ENCODE assay signal across 1 cellular context in the genomic region with DNA sequence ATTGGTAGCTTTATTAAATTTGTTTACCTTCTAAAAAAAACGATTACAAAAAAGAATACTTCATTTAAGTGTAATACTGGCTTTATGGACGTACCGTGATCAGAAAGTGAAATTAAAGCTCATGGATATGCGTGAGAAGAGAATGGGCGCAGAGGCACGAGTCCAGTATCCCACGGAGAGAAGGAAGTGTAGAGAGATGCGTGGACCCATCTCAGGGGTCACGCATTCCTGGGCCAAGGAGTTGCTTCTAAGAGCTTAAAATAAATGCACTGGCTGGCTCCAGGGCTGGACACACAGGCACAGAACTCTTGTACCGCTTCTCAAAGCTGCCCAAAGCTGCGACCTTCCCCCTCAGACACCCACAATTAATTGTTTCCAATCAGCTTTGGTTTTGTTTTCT.
TF ChIP-seq lines count a peak whose summit lies in the region.

No MANE protein-coding gene starts in this region.

TF ChIP-seq in IMR-90, 13 proteins besides CTCF, POLR2A, EP300 and RAD21:
- TF ChIP-seq NFE2L2 (IDR thresholded peaks at IDR 0.05; ENCODE audit: low read depth, low read length), result no peak
- no peak for TF ChIP-seq RFX5 (IDR thresholded peaks at IDR 0.05; ENCODE audit: low read depth, low read length)
- TF ChIP-seq, protein P1, sequence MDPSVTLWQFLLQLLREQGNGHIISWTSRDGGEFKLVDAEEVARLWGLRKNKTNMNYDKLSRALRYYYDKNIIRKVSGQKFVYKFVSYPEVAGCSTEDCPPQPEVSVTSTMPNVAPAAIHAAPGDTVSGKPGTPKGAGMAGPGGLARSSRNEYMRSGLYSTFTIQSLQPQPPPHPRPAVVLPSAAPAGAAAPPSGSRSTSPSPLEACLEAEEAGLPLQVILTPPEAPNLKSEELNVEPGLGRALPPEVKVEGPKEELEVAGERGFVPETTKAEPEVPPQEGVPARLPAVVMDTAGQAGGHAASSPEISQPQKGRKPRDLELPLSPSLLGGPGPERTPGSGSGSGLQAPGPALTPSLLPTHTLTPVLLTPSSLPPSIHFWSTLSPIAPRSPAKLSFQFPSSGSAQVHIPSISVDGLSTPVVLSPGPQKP (IDR thresholded peaks at IDR 0.05; ENCODE audit: borderline replicate concordance, low read depth, low read length), result no peak
- no peak for TF ChIP-seq CEBPB (IDR thresholded peaks at IDR 0.05; ENCODE audit: low read depth, low read length)
- TF ChIP-seq SMC3 (IDR thresholded peaks at IDR 0.05; ENCODE audit: low read depth, low read length), result no peak
- TF ChIP-seq, protein P2, sequence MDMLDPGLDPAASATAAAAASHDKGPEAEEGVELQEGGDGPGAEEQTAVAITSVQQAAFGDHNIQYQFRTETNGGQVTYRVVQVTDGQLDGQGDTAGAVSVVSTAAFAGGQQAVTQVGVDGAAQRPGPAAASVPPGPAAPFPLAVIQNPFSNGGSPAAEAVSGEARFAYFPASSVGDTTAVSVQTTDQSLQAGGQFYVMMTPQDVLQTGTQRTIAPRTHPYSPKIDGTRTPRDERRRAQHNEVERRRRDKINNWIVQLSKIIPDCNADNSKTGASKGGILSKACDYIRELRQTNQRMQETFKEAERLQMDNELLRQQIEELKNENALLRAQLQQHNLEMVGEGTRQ (IDR thresholded peaks at IDR 0.05; ENCODE audit: low read depth, low read length), result no peak
- TF ChIP-seq MXI1 (IDR thresholded peaks at IDR 0.05; ENCODE audit: borderline replicate concordance, low read depth, low read length), result no peak
- no peak for TF ChIP-seq MAFK (IDR thresholded peaks at IDR 0.05; ENCODE audit: low read depth, low read length)
- no peak for TF ChIP-seq CHD1 (IDR thresholded peaks at IDR 0.05; ENCODE audit: low read depth, low read length)
- no peak for TF ChIP-seq RCOR1 (IDR thresholded peaks at IDR 0.05; ENCODE audit: insufficient replicate concordance, low read length)
- no peak for TF ChIP-seq BHLHE40 (IDR thresholded peaks at IDR 0.05; ENCODE audit: low read depth, low read length)
- TF ChIP-seq FOS (IDR thresholded peaks at IDR 0.05; ENCODE audit: low read depth, low read length), result no peak
TF ChIP-seq in IMR-90: peak in this region for 0.
